Comparison of ENCODE assay signal across 9 cellular contexts in genomic region chr2:160087854-160088745, GRCh38. TPM values are rescaled to one million over a fixed set of nuclear protein-coding genes. Genes with fewer than 3 reads are reported as not detected.
DNase-seq lines count a peak whose midpoint lies in the region; ATAC-seq and TF ChIP-seq lines count a peak whose summit lies in the region.
"Had no signal": no experiment of that assay in that cellular context is flagged by ENCODE, and none has a peak within 500 bp of the region (broad histone marks: within the 10 kb centered on the region; RNA-seq: fewer than 3 reads in every experiment).

No MANE protein-coding gene starts in this region.

- peaks cover 14% of the 10 kb centered on the region for H3K9me3 Mint-ChIP-seq in Calu3 (ENCODE audit: low read depth, unreplicated experiment)
- peaks cover 42% of the 10 kb centered on the region for H3K9me3 Mint-ChIP-seq in activated CD4-positive, alpha-beta T cell treated with anti-CD3 and anti-CD28 coated beads, Interleukin-2, amount 10 ng/mL, durations not matched to agents 7 days and 5 days

- TF ChIP-seq CTCF in Calu3 (IDR thresholded peaks at IDR 0.05; ENCODE audit: unreplicated experiment): peak; percentile 18
- TF ChIP-seq CTCF in GM10266 (IDR thresholded peaks at IDR 0.05; ENCODE audit: control insufficient read depth, insufficient read depth, low read depth, missing control alignments): no peak

- CTCF ChIA-PET in Calu3 (lab: Charles Lee) (no interaction called here), HEK293T (lab: Yijun Ruan, JAX) (interaction anchor here (0.6 kb wide), 1 partner anchor 126 kb away, joined by 3 read pairs; no protein-coding TSS in a partner anchor)
- CTCF ChIA-PET in activated CD4-positive, alpha-beta T cell treated with anti-CD3 and anti-CD28 coated beads, Interleukin-2, amount 10 ng/mL, durations not matched to agents 7 days and 5 days (lab: Charles Lee): interaction anchor here (0.6 to 1.3 kb wide), 2 partner anchors 8 to 39 kb away, joined by 3 to 4 read pairs; no protein-coding TSS in a partner anchor

- ATAC-seq in GM18861 (IDR thresholded peaks at IDR 0.05; ENCODE audit: unreplicated experiment): no peak

- POLR2A ChIA-PET in HEK293T (lab: Yijun Ruan, JAX): no interaction called here
- POLR2A ChIA-PET in activated CD4-positive, alpha-beta T cell treated with anti-CD3 and anti-CD28 coated beads, Interleukin-2, amount 10 ng/mL, durations not matched to agents 7 days and 5 days (lab: Charles Lee): no interaction called here

- H3K27ac Mint-ChIP-seq in Calu3 (ENCODE audit: unreplicated experiment): no peak overlapping the region
- H3K27ac Mint-ChIP-seq in activated CD4-positive, alpha-beta T cell treated with anti-CD3 and anti-CD28 coated beads, Interleukin-2, amount 10 ng/mL, durations not matched to agents 7 days and 5 days: no peak overlapping the region

- peaks cover 21% of the 10 kb centered on the region for H3K36me3 Mint-ChIP-seq in Calu3 (ENCODE audit: insufficient read depth, unreplicated experiment)
- H3K36me3 Mint-ChIP-seq in activated CD4-positive, alpha-beta T cell treated with anti-CD3 and anti-CD28 coated beads, Interleukin-2, amount 10 ng/mL, durations not matched to agents 7 days and 5 days (ENCODE audit: low read depth): peaks cover 2% of the 10 kb centered on the region

- DNase-seq in Calu3 (peak; percentile 5), HEK293T (ENCODE audit: extremely low spot score) (peak; percentile 23), SK-MEL-5 (ENCODE audit: low read depth, low spot score) (peak; percentile 65), iPS-NIHi11 (ENCODE audit: low spot score) (peak; percentile 24), GM10266 (ENCODE audit: extremely low spot score) (no peak), NCI-H1105 treated with DMSO at 0.1 percent for 48 hours (lab: John Stamatoyannopoulos, UW) (no peak)
- DNase-seq in activated CD4-positive, alpha-beta T cell treated with anti-CD3 and anti-CD28 coated beads, Interleukin-2, amount 10 ng/mL, durations not matched to agents 7 days and 5 days: no peak
- DNase-seq: dorsolateral prefrontal cortex had no signal

- no peaks in the 10 kb centered on the region for H3K27me3 Mint-ChIP-seq in Calu3 (ENCODE audit: unreplicated experiment)
- peaks cover 1% of the 10 kb centered on the region for H3K27me3 Mint-ChIP-seq in activated CD4-positive, alpha-beta T cell treated with anti-CD3 and anti-CD28 coated beads, Interleukin-2, amount 10 ng/mL, durations not matched to agents 7 days and 5 days

- H3K4me3 Mint-ChIP-seq in Calu3 (ENCODE audit: low read depth, unreplicated experiment): no peak overlapping the region
- H3K4me3 Mint-ChIP-seq in activated CD4-positive, alpha-beta T cell treated with anti-CD3 and anti-CD28 coated beads, Interleukin-2, amount 10 ng/mL, durations not matched to agents 7 days and 5 days: no peak overlapping the region

- in situ Hi-C loops in SK-MEL-5 (cut with HindIII; ENCODE audit: low pct_unique_long_range_greater_than_20kb, low sequenced_read_pairs): no loop called here

- no TSS peak for BruUV-seq in Calu3 (replicated peaks; lab: Mats Ljungman, UMichigan)

- intact Hi-C loops in Calu3 (cut with micrococcal nuclease; ENCODE audit: unreplicated experiment): no loop called here

- H3K4me1 Mint-ChIP-seq in Calu3 (ENCODE audit: low read depth, unreplicated experiment): no peaks in the 10 kb centered on the region
- H3K4me1 Mint-ChIP-seq in activated CD4-positive, alpha-beta T cell treated with anti-CD3 and anti-CD28 coated beads, Interleukin-2, amount 10 ng/mL, durations not matched to agents 7 days and 5 days: no peaks in the 10 kb centered on the region

TF ChIP-seq in HEK293T, 16 proteins besides CTCF, POLR2A, EP300 and RAD21:
- TF ChIP-seq TARDBP (IDR thresholded peaks at IDR 0.05) (no peak), SP1 (IDR thresholded peaks at IDR 0.05) (no peak), ARNT (IDR thresholded peaks at IDR 0.05) (no peak)

RNA-seq across cellular contexts. Expression of gene PLA2R1, which starts 25.7 kb away (rescaled TPM):
- total RNA-seq in Calu3 (2022): 5.1 and 5.8 TPM in 2 replicates
- 0.11 TPM in 1 of 2 replicates, not detected in the other for total RNA-seq in SK-MEL-5 (2014; rRNA removed; shearing (Covaris generic))
- polyA plus RNA-seq in SK-MEL-5 (2015; cell fraction: cytosol; rRNA removed): not detected in 2 replicates
- polyA plus RNA-seq in SK-MEL-5 (2015; cell fraction: nucleus; rRNA removed): not detected in 2 replicates
- total RNA-seq in activated CD4-positive, alpha-beta T cell treated with anti-CD3 and anti-CD28 coated beads, Interleukin-2, amount 10 ng/mL, durations not matched to agents 7 days and 5 days: not detected

Comparison
In these comparisons a context has a peak if more than half of its experiments do, and no peak if none do; other contexts are left out.
1. DNase-seq: peak in Calu3 (single experiment), HEK293T (single experiment), SK-MEL-5 (single experiment) and iPS-NIHi11 (single experiment); none in GM10266 (single experiment), activated CD4-positive, alpha-beta T cell treated with anti-CD3 and anti-CD28 coated beads, Interleukin-2, amount 10 ng/mL, durations not matched to agents 7 days and 5 days (single experiment) and NCI-H1105 treated with DMSO at 0.1 percent for 48 hours (single experiment).